In genomic region chr1:1374861-1375662, GRCh38 we compare ENCODE assay signal across 8 cellular contexts. TPM values are rescaled to one million over a fixed set of nuclear protein-coding genes. Genes with fewer than 3 reads are reported as not detected.
A peak's percentile ranks its signal among the peaks of the same experiment; 100 is the strongest.
DNase-seq lines count a peak whose midpoint lies in the region; ATAC-seq and TF ChIP-seq lines count a peak whose summit lies in the region.

Gene AURKAIP1, minus strand, starts transcription at chr1:1375207. Its CDS starts 451 bp downstream, at chr1:1374756.

- POLR2A ChIA-PET in GM10248 (lab: Yijun Ruan, JAX) (interaction anchor here (0.6 to 1.2 kb wide), 4 partner anchors 24 to 144 kb away, joined by 3 to 5 read pairs (median 4); partner anchors contain the start of genes CCNL2 and SDF4), SK-N-SH (lab: Yijun Ruan, JAX) (interaction anchor here (0.7 to 1.8 kb wide), 9 partner anchors 14 to 160 kb away, joined by 3 to 18 read pairs (median 6); partner anchors contain the start of genes CCNL2 and MRPL20)

- H3K79me2 ChIP-seq in SK-N-SH (ENCODE audit: insufficient read depth): peaks cover 36% of the 10 kb centered on the region

- peak within 1 kb of the TSS; percentile 86; the same call in 1 of the 2 replicates for H2AFZ ChIP-seq in SK-N-SH (ENCODE audit: low read depth)

- H3K4me1 ChIP-seq in SK-N-SH (ENCODE audit: control insufficient read depth in 1 of 2, insufficient read depth in 2 of 2, low read depth in 1 of 2, low read length in 1 of 2): peaks cover 0 to 29% of the 10 kb centered on the region in 2 experiments; a peak in 1 of 4 replicates

- peak within 1 kb of the TSS; percentile 89 for H3K9ac ChIP-seq in SK-N-SH

- no peaks in the 10 kb centered on the region for H3K9me3 ChIP-seq in SK-N-SH

- TF ChIP-seq RAD21 in SK-N-SH (IDR thresholded peaks at IDR 0.05; ENCODE audit: low read length): no peak

- peak; percentile 41 for TF ChIP-seq CTCF in GM10248 (IDR thresholded peaks at IDR 0.05; ENCODE audit: control extremely low read depth, extremely low read depth, low read depth, missing control alignments)
- peak; percentile 28 for TF ChIP-seq CTCF in SK-N-SH (IDR thresholded peaks at IDR 0.05)

- peak; percentile 79 for ATAC-seq in HG02571 (IDR thresholded peaks at IDR 0.05; ENCODE audit: unreplicated experiment)

- H3K4me3 ChIP-seq in SK-N-SH (ENCODE audit: low read depth in 2 of 2, low read length in 1 of 2): peak within 1 kb of the TSS; percentile 81 to 96

- H3K27ac ChIP-seq in SK-N-SH (ENCODE audit: low read depth in 2 of 2, low read length in 1 of 2): peak within 1 kb of the TSS; percentile 90 to 93

- peak within 1 kb of the TSS; percentile 86 for H3K4me2 ChIP-seq in SK-N-SH

- DNase-seq in GM10248 (ENCODE audit: extremely low spot score) (peak; percentile 99), NCI-H1048 (lab: John Stamatoyannopoulos, UW) (peak; percentile 99), SK-N-SH (peak; percentile 98), germinal center (ENCODE audit: low spot score) (peak; percentile 97), non-pigmented ciliary epithelial cell (ENCODE audit: low read depth) (peak; percentile 98), superior temporal gyrus (ENCODE audit: extremely low spot score) (peak; percentile 100)
- DNase-seq in activated naive CD4-positive, alpha-beta T cell treated with anti-CD3 and anti-CD28 coated beads, Interleukin-2, amount 50 U/mL, for 16 hours: peak; percentile 96

- peaks cover 0 to 8% of the 10 kb centered on the region in 2 experiments for H3K36me3 ChIP-seq in SK-N-SH (replicated peaks in 1 of 2; ENCODE audit: control insufficient read depth in 1 of 2, insufficient read depth in 2 of 2, low read length in 1 of 2)

- H4K20me1 ChIP-seq in SK-N-SH (ENCODE audit: insufficient read depth): no peaks in the 10 kb centered on the region

- WGBS in SK-N-SH (ENCODE audit: low lambda C conversion rate): 2% methylated on average over 21 of the region's 91 CpGs

- CTCF ChIA-PET in GM10248 (lab: Yijun Ruan, JAX): interaction anchor here (0.8 to 3.7 kb wide), 5 partner anchors 11 to 65 kb away, joined by 3 to 20 read pairs (median 4); partner anchors contain the start of genes CCNL2 and MRPL20
- CTCF ChIA-PET in SK-N-SH (lab: Yijun Ruan, JAX): interaction anchor here (0.6 to 5.9 kb wide), 16 partner anchors 10 to 343 kb away, joined by 3 to 34 read pairs (median 4); partner anchors contain the start of genes DVL1 and MRPL20

- peaks cover 13% of the 10 kb centered on the region for H3F3A ChIP-seq in SK-N-SH (replicated peaks; ENCODE audit: insufficient read depth)

- H3K9me2 ChIP-seq in SK-N-SH: no peaks in the 10 kb centered on the region

- no peaks in the 10 kb centered on the region for H3K27me3 ChIP-seq in SK-N-SH (ENCODE audit: insufficient read depth)

- peak in 1 of 2 experiments; percentile 37; a peak in 1 of 4 replicates for TF ChIP-seq EP300 in SK-N-SH (IDR thresholded peaks at IDR 0.05; ENCODE audit: borderline replicate concordance in 1 of 2, low read depth in 1 of 2, low read length in 1 of 2)

TF ChIP-seq in SK-N-SH, 30 proteins besides CTCF, POLR2A, EP300 and RAD21 (continues in another document):
- TF ChIP-seq, protein P1, sequence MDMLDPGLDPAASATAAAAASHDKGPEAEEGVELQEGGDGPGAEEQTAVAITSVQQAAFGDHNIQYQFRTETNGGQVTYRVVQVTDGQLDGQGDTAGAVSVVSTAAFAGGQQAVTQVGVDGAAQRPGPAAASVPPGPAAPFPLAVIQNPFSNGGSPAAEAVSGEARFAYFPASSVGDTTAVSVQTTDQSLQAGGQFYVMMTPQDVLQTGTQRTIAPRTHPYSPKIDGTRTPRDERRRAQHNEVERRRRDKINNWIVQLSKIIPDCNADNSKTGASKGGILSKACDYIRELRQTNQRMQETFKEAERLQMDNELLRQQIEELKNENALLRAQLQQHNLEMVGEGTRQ (IDR thresholded peaks at IDR 0.05; ENCODE audit: borderline replicate concordance, low read depth, low read length): no peak
- peak; percentile 55; the same call in 1 of the 2 replicates for TF ChIP-seq REST (IDR thresholded peaks at IDR 0.05; ENCODE audit: low read depth, low read length)
- peak; percentile 4; the same call in 1 of the 2 replicates for TF ChIP-seq FOSL2 (IDR thresholded peaks at IDR 0.05; ENCODE audit: borderline replicate concordance, low read depth)
- no peak; the same call in 1 of the 2 replicates for TF ChIP-seq JUND (IDR thresholded peaks at IDR 0.05)
- TF ChIP-seq GABPA (IDR thresholded peaks at IDR 0.05; ENCODE audit: low read depth): peak; percentile 94
- no peak for TF ChIP-seq GATA2 (CRISPR knock-in tag; IDR thresholded peaks at IDR 0.05)
- peak; percentile 49 for TF ChIP-seq RCOR1 (IDR thresholded peaks at IDR 0.05; ENCODE audit: low read length)
- TF ChIP-seq TCF12 (IDR thresholded peaks at IDR 0.05): no peak
- TF ChIP-seq POLR2AphosphoS5 (IDR thresholded peaks at IDR 0.05; ENCODE audit: low read depth, low read length): no peak; the same call in 1 of the 2 replicates
- peak; percentile 31; the same call in 1 of the 2 replicates for TF ChIP-seq NFIC (IDR thresholded peaks at IDR 0.05; ENCODE audit: borderline replicate concordance)
- TF ChIP-seq FOXM1 (IDR thresholded peaks at IDR 0.05; ENCODE audit: low read depth): 0 out of 2 replicates have a peak, but pooled peaks have one; percentile 45
- TF ChIP-seq, protein P2, sequence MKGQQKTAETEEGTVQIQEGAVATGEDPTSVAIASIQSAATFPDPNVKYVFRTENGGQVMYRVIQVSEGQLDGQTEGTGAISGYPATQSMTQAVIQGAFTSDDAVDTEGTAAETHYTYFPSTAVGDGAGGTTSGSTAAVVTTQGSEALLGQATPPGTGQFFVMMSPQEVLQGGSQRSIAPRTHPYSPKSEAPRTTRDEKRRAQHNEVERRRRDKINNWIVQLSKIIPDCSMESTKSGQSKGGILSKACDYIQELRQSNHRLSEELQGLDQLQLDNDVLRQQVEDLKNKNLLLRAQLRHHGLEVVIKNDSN (IDR thresholded peaks at IDR 0.05; ENCODE audit: borderline replicate concordance, low read depth): peak; percentile 64
- TF ChIP-seq CHD2 (IDR thresholded peaks at IDR 0.05; ENCODE audit: low read length, partially characterized antibody): peak; percentile 99
- no peak for TF ChIP-seq IRF3 (IDR thresholded peaks at IDR 0.05; ENCODE audit: low read depth, low read length)
- TF ChIP-seq, protein P3, sequence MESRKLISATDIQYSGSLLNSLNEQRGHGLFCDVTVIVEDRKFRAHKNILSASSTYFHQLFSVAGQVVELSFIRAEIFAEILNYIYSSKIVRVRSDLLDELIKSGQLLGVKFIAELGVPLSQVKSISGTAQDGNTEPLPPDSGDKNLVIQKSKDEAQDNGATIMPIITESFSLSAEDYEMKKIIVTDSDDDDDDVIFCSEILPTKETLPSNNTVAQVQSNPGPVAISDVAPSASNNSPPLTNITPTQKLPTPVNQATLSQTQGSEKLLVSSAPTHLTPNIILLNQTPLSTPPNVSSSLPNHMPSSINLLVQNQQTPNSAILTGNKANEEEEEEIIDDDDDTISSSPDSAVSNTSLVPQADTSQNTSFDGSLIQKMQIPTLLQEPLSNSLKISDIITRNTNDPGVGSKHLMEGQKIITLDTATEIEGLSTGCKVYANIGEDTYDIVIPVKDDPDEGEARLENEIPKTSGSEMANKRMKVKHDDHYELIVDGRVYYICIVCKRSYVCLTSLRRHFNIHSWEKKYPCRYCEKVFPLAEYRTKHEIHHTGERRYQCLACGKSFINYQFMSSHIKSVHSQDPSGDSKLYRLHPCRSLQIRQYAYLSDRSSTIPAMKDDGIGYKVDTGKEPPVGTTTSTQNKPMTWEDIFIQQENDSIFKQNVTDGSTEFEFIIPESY (IDR thresholded peaks at IDR 0.05; ENCODE audit: borderline replicate concordance, low read depth): peak; percentile 98
- TF ChIP-seq ELF1 (IDR thresholded peaks at IDR 0.05): peak; percentile 92
- TF ChIP-seq TEAD4 (IDR thresholded peaks at IDR 0.05; ENCODE audit: borderline replicate concordance, insufficient read depth): no peak
- TF ChIP-seq SIN3A (IDR thresholded peaks at IDR 0.05; ENCODE audit: borderline replicate concordance, low read depth, low read length): peak; percentile 90
- no peak for TF ChIP-seq MEF2A (IDR thresholded peaks at IDR 0.05; ENCODE audit: borderline replicate concordance, low read depth)

RNA-seq across cellular contexts. Expression of gene AURKAIP1, which starts in this region (rescaled TPM):
- 175 and 214 TPM in 2 replicates for polyA plus RNA-seq in SK-N-SH (2012; rRNA removed)
- polyA plus RNA-seq in SK-N-SH (2012; cell fraction: cytosol; rRNA removed): 124 and 141 TPM in 2 replicates
- polyA plus RNA-seq in SK-N-SH (2012; cell fraction: nucleus; rRNA removed): 147 and 267 TPM in 2 replicates

Comparison
In these comparisons a context has a peak if more than half of its experiments do, and no peak if none do; other contexts are left out.
1. Peak in every context shown above with its lines: DNase-seq, ATAC-seq, H3K4me3 ChIP-seq and H3K27ac ChIP-seq.